Comparison of ENCODE assay signal across 23 cellular contexts in the genomic region with DNA sequence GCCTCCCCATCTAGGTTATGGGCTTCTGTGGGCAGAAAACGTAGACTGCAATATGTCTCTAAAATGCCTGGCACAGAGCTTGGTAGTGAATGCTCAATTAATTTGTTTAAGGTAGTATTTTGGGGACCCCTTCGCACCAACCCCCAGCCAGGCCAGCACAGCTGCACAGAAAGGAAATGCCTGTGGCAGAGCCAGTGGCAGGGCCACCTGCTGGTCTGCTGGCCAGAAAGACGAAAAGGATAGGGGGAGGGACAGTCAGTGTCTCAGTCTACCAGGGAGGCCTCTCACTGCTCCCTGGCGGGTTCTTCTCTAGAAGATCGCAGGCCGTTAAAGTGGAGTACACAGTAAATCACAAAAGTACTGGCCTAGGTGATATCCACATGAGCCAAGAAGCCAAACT. TPM values are rescaled to one million over a fixed set of nuclear protein-coding genes. Genes with fewer than 3 reads are reported as not detected.
DNase-seq lines count a peak whose midpoint lies in the region; ATAC-seq and TF ChIP-seq lines count a peak whose summit lies in the region.
"Had no signal": no experiment of that assay in that cellular context is flagged by ENCODE, and none has a peak within 500 bp of the region (broad histone marks: within the 10 kb centered on the region; RNA-seq: fewer than 3 reads in every experiment).

No MANE protein-coding gene starts in this region.

- H2AFZ ChIP-seq in hepatocyte = no peak overlapping the region

- no peaks in the 10 kb centered on the region for H4K20me1 ChIP-seq in hepatocyte (ENCODE audit: insufficient read depth, poor library complexity, severe bottlenecking)

- H3K9me3 ChIP-seq in hepatocyte (ENCODE audit: low read depth) = no peaks in the 10 kb centered on the region
- H3K9me3 ChIP-seq: BE2C, gastroesophageal sphincter, prostate gland, thyroid gland had no signal

- H3K9me2 ChIP-seq in hepatocyte (replicated peaks; ENCODE audit: insufficient read depth) = no peaks in the 10 kb centered on the region

- H3K36me3 ChIP-seq in H7 (replicated peaks; ENCODE audit: control insufficient read depth, insufficient read depth, low read length) = no peaks in the 10 kb centered on the region
- no peaks in the 10 kb centered on the region for H3K36me3 ChIP-seq in hepatocyte (replicated peaks; ENCODE audit: insufficient read depth, low read depth)
- H3K36me3 ChIP-seq: BE2C, gastroesophageal sphincter, prostate gland, thyroid gland had no signal

- DNase-seq in H7 (peak; percentile 68), NCI-H69 (lab: John Stamatoyannopoulos, UW) (peak; percentile 38), choroid plexus epithelial cell (ENCODE audit: low read depth) (peak; percentile 60), posterior vena cava (ENCODE audit: low spot score) (peak; percentile 40), hepatocyte (ENCODE audit: low spot score) (no peak), NAMALWA (ENCODE audit: low spot score) (no peak)
- DNase-seq: activated CD4-positive, alpha-beta T cell treated with anti-CD3 and anti-CD28 coated beads for 4 hours; activated CD8-positive, alpha-beta memory T cell treated with anti-CD3 and anti-CD28 coated beads, Interleukin-2, amount 50 U/mL, for 48 hours; BE2C; cortex of kidney; DMS53; naive thymus-derived CD4-positive, alpha-beta T cell; NCI-H2029 treated with DMSO at 0.1 percent for 48 hours; NCI-H526; PC-3; T-helper 9 cell; thyroid gland had no signal

- H3K4me3 ChIP-seq in H7 (ENCODE audit: insufficient read depth, low read depth, low read length) (no peak overlapping the region), choroid plexus epithelial cell (ENCODE audit: low read depth, low read length) (no peak overlapping the region), hepatocyte (no peak overlapping the region)
- H3K4me3 ChIP-seq: gastroesophageal sphincter, lung, prostate gland, thyroid gland had no signal

- no peak for ATAC-seq in GM21526 (IDR thresholded peaks at IDR 0.05; ENCODE audit: low FRiP score, unreplicated experiment)
- ATAC-seq: gastroesophageal sphincter; naive thymus-derived CD4-positive, alpha-beta T cell; PC-3; stimulated activated memory B cell treated with anti-CD40 and anti-IgM and Interleukin-4, amounts not matched to agents 10 μg/mL and 1 μg/mL and 100 μg/mL, for 72 hours had no signal

- no peak overlapping the region for H3K27ac ChIP-seq in hepatocyte
- H3K27ac ChIP-seq: gastroesophageal sphincter, prostate gland, thyroid gland had no signal

- TF ChIP-seq CTCF in choroid plexus epithelial cell (conservative IDR thresholded peaks at IDR 0.05; ENCODE audit: low read depth, low read length) (peak; percentile 21), hepatocyte (IDR thresholded peaks at IDR 0.05; ENCODE audit: poor library complexity) (no peak)

- WGBS in hepatocyte (ENCODE audit: low lambda C conversion rate, missing lambda C conversion rate) = 71% methylated on average over 6 of the region's 6 CpGs

- H3K4me2 ChIP-seq in hepatocyte = no peak overlapping the region

- intact Hi-C loops in posterior vena cava (cut with DNase I) = no loop called here

- H3K79me2 ChIP-seq in hepatocyte = peaks cover 37% of the 10 kb centered on the region

- H3K4me1 ChIP-seq in hepatocyte (ENCODE audit: insufficient read depth) = peaks cover 6% of the 10 kb centered on the region
- H3K4me1 ChIP-seq: BE2C had no signal

- H3K27me3 ChIP-seq in H7 (ENCODE audit: control insufficient read depth, insufficient read depth, low read length) = peaks cover 8% of the 10 kb centered on the region; the same call in 1 of the 2 replicates
- no peaks in the 10 kb centered on the region for H3K27me3 ChIP-seq in hepatocyte
- H3K27me3 ChIP-seq: BE2C, gastroesophageal sphincter, thyroid gland had no signal

RNA-seq across cellular contexts. Expression of a gene that starts 3.5 kb away (rescaled TPM):
- 43.9 and 48.3 TPM in 2 replicates for total RNA-seq in H7 (2014; rRNA removed; shearing (Covaris generic))
- 1 to 10 TPM; 6.0 to 7.3 TPM for total RNA-seq in posterior vena cava
- total RNA-seq in hepatocyte = 33.8 and 34.0 TPM in 2 replicates
- 38.7 and 40.6 TPM in 2 replicates for polyA plus RNA-seq in hepatocyte

RNA-seq across cellular contexts. Expression of a gene that starts 18.0 kb away (rescaled TPM):
- total RNA-seq in H7 (2014; rRNA removed; shearing (Covaris generic)) = 10.5 and 11.4 TPM in 2 replicates
- total RNA-seq in posterior vena cava = 10 to 100 TPM in 1 of 2 donors, 1 to 10 TPM in 1; 8.0 to 14.8 TPM
- total RNA-seq in hepatocyte = 11.3 and 18.1 TPM in 2 replicates
- 19.5 and 24.3 TPM in 2 replicates for polyA plus RNA-seq in hepatocyte

RNA-seq across cellular contexts. Expression of a gene that starts 26.1 kb away (rescaled TPM):
- total RNA-seq in H7 (2014; rRNA removed; shearing (Covaris generic)) = 0.63 and 1.3 TPM in 2 replicates
- total RNA-seq in posterior vena cava (not detected), hepatocyte (59.8 and 88.9 TPM in 2 replicates)
- polyA plus RNA-seq in hepatocyte = 75.5 and 115 TPM in 2 replicates
- total RNA-seq: epithelial cell of proximal tubule; naive thymus-derived CD4-positive, alpha-beta T cell had no signal
- polyA plus RNA-seq: naive thymus-derived CD4-positive, alpha-beta T cell had no signal

RNA-seq across cellular contexts. Expression of a gene that starts 54.4 kb away (rescaled TPM):
- 19.5 and 21.9 TPM in 2 replicates for total RNA-seq in H7 (2014; rRNA removed; shearing (Covaris generic))
- total RNA-seq in posterior vena cava = 10 to 100 TPM; 65.4 to 87.3 TPM
- total RNA-seq in hepatocyte = 62.4 and 71.1 TPM in 2 replicates
- 134 TPM in 2 replicates for polyA plus RNA-seq in hepatocyte

Comparison
In these comparisons a context has a peak if more than half of its experiments do, and no peak if none do; other contexts are left out.
1. DNase-seq: peak in H7 (single experiment), NCI-H69 (single experiment), choroid plexus epithelial cell (single experiment) and posterior vena cava (single experiment); none in hepatocyte (single experiment) and NAMALWA (single experiment).
2. RNA of a gene that starts 26.1 kb away (total RNA-seq): 59.8 to 88.9 TPM in hepatocyte; 0.63 to 1.3 TPM in H7 and not detected in posterior vena cava; every median in the first group is over 10 times any median in the second.